Comparison of ENCODE assay signal across 8 cellular contexts in genomic region chr2:207143131-207143473, GRCh38. TPM values are rescaled to one million over a fixed set of nuclear protein-coding genes. Genes with fewer than 3 reads are reported as not detected.
A peak's percentile ranks its signal among the peaks of the same experiment; 100 is the strongest.
DNase-seq lines count a peak whose midpoint lies in the region; ATAC-seq and TF ChIP-seq lines count a peak whose summit lies in the region.

No MANE protein-coding gene starts in this region.

- CTCF ChIA-PET in WTC11 (lab: Charles Lee): interaction anchor here (0.5 to 1.4 kb wide), 4 partner anchors 9 to 675 kb away, joined by 3 to 4 read pairs (median 3); partner anchors contain the start of gene KLF7

- H3K27ac ChIP-seq in right cardiac atrium (ENCODE audit: low read length) (peak overlapping the region; percentile 99), stomach smooth muscle (ENCODE audit: low read length) (peak overlapping the region; percentile 70)

- H3K4me3 Mint-ChIP-seq in WTC11: no peak overlapping the region

- 21% methylated on average over 2 of the region's 2 CpGs for WGBS in right cardiac atrium

- peaks cover 7% of the 10 kb centered on the region; the same call in 1 of the 2 replicates for H3K36me3 Mint-ChIP-seq in WTC11

- peaks cover 63% of the 10 kb centered on the region for H3K4me1 Mint-ChIP-seq in WTC11

- intact Hi-C loops in right cardiac atrium (cut with DNase I): no loop called here

- peaks cover 0 to 6% of the 10 kb centered on the region in 2 donors for H3K36me3 ChIP-seq in stomach smooth muscle (ENCODE audit: control insufficient read depth in 2 of 2, insufficient read depth in 2 of 2, low read length in 2 of 2)
- H3K36me3 ChIP-seq in H7 (replicated peaks; ENCODE audit: control insufficient read depth, insufficient read depth, low read length): no peaks in the 10 kb centered on the region

- peak overlapping the region; percentile 19 for H3K27ac Mint-ChIP-seq in WTC11

- TF ChIP-seq CTCF in WTC11 (IDR thresholded peaks at IDR 0.05): no peak

- no peaks in the 10 kb centered on the region for H3K9me3 Mint-ChIP-seq in WTC11

- H3K9me3 ChIP-seq in right cardiac atrium (ENCODE audit: control insufficient read depth, low read length): no peaks in the 10 kb centered on the region
- no peaks in the 10 kb centered on the region for H3K9me3 ChIP-seq in stomach smooth muscle (ENCODE audit: control insufficient read depth in 2 of 2, low read length in 2 of 2)

- H3K9ac ChIP-seq in stomach smooth muscle (ENCODE audit: low read length in 2 of 2): peak overlapping the region; percentile 6 to 44

- peaks cover 41% of the 10 kb centered on the region for H3K4me1 ChIP-seq in right cardiac atrium (ENCODE audit: control insufficient read depth, insufficient read depth, low read length)
- peaks cover 44% of the 10 kb centered on the region for H3K4me1 ChIP-seq in stomach smooth muscle (ENCODE audit: control insufficient read depth, insufficient read depth, low read length)

- no peaks in the 10 kb centered on the region for H3K27me3 ChIP-seq in right cardiac atrium (ENCODE audit: control insufficient read depth, insufficient read depth)
- H3K27me3 ChIP-seq in stomach smooth muscle (ENCODE audit: control insufficient read depth in 1 of 2, insufficient read depth in 2 of 2, low read length in 2 of 2): no peaks in the 10 kb centered on the region
- no peaks in the 10 kb centered on the region for H3K27me3 ChIP-seq in H7 (ENCODE audit: control insufficient read depth, insufficient read depth, low read length)

- POLR2A ChIA-PET in WTC11 (lab: Charles Lee): interaction anchor here (1.2 kb wide), 1 partner anchor 20 kb away, joined by 3 read pairs; no protein-coding TSS in a partner anchor

- H3K4me3 ChIP-seq in right cardiac atrium (ENCODE audit: low read length): peak overlapping the region; percentile 27
- peak overlapping the region; percentile 32 to 58 for H3K4me3 ChIP-seq in stomach smooth muscle (ENCODE audit: low read length in 2 of 2)
- H3K4me3 ChIP-seq in H7 (ENCODE audit: insufficient read depth, low read depth, low read length): no peak overlapping the region

- DNase-seq in WTC11 (ENCODE audit: low spot score) (no peak), right cardiac atrium (no peak), ecto neural progenitor cell (ENCODE audit: low spot score) (no peak), dedifferentiated amniotic fluid mesenchymal stem cell (ENCODE audit: extremely low spot score) (no peak), H7 (no peak)

- ATAC-seq in HG03103 (IDR thresholded peaks at IDR 0.05; ENCODE audit: low read depth, unreplicated experiment): peak; percentile 8
- no peak for ATAC-seq in WTC11
- ATAC-seq in right cardiac atrium: peak in 1 of 2 donors; percentile 5
- ATAC-seq in HG02610 (IDR thresholded peaks at IDR 0.05; ENCODE audit: unreplicated experiment): no peak

- no peaks in the 10 kb centered on the region for H3K27me3 Mint-ChIP-seq in WTC11 (ENCODE audit: low read depth)

TF ChIP-seq in WTC11, 78 proteins besides CTCF, POLR2A, EP300 and RAD21:
- TF ChIP-seq ZMAT4 (CRISPR knock-in tag; IDR thresholded peaks at IDR 0.05) (no peak), ZNF138 (CRISPR knock-in tag; conservative IDR thresholded peaks at IDR 0.05) (no peak), PRDM15 (CRISPR knock-in tag; IDR thresholded peaks at IDR 0.05) (no peak), NFYB (CRISPR knock-in tag; conservative IDR thresholded peaks at IDR 0.05; ENCODE audit: low read depth) (no peak), ZNF263 (CRISPR knock-in tag; IDR thresholded peaks at IDR 0.05; ENCODE audit: low read depth) (no peak), ZNF416 (CRISPR knock-in tag; IDR thresholded peaks at IDR 0.05) (no peak), FOXK1 (CRISPR knock-in tag; IDR thresholded peaks at IDR 0.05) (no peak), STAT6 (CRISPR knock-in tag; conservative IDR thresholded peaks at IDR 0.05; ENCODE audit: low read depth) (no peak), FOXP1 (CRISPR knock-in tag; IDR thresholded peaks at IDR 0.05; ENCODE audit: borderline replicate concordance) (no peak), CBFB (CRISPR knock-in tag; IDR thresholded peaks at IDR 0.05; ENCODE audit: low read depth) (no peak)

RNA-seq across cellular contexts. Expression of gene KLF7, which starts 22.6 kb away (rescaled TPM):
- total RNA-seq in WTC11 (2021): 11.9 to 25.4 TPM (median 16.3 TPM) in 3 replicates
- total RNA-seq in right cardiac atrium: 10 to 100 TPM; 18.2 to 35.6 (median 27.0) TPM
- polyA plus RNA-seq in right cardiac atrium: 6.0 TPM
- total RNA-seq in H7 (2014; rRNA removed; shearing (Covaris generic)): 19.9 and 21.6 TPM in 2 replicates
